ENCODE assay signal across 16 cellular contexts in genomic region chr18:78743078-78743477, GRCh38.
DNase-seq lines count a peak whose midpoint lies in the region; ATAC-seq and TF ChIP-seq lines count a peak whose summit lies in the region.
"Had no signal": no experiment of that assay in that cellular context is flagged by ENCODE, and none has a peak within 500 bp of the region (broad histone marks: within the 10 kb centered on the region; RNA-seq: fewer than 3 reads in every experiment).

No MANE protein-coding gene starts in this region.

- H3K4me3 ChIP-seq in right lobe of liver (no peak overlapping the region), spleen (no peak overlapping the region)

- H3K36me3 Mint-ChIP-seq in stimulated activated naive B cell treated with anti-CD40 and anti-IgM and Interleukin-4, amounts not matched to agents 10 μg/mL and 1 μg/mL and 100 μg/mL, for 72 hours = no peaks in the 10 kb centered on the region
- H3K36me3 Mint-ChIP-seq: CD14-positive monocyte; CD8-positive, alpha-beta T cell had no signal

- intact Hi-C loops in right lobe of liver (cut with DNase I) = no loop called here
- intact Hi-C loops in spleen (cut with DNase I; ENCODE audit: low total_unique reads) = no loop called here

- H3K4me1 Mint-ChIP-seq in stimulated activated naive B cell treated with anti-CD40 and anti-IgM and Interleukin-4, amounts not matched to agents 10 μg/mL and 1 μg/mL and 100 μg/mL, for 72 hours = no peaks in the 10 kb centered on the region
- H3K4me1 Mint-ChIP-seq: CD14-positive monocyte had no signal

- no peak for TF ChIP-seq CTCF in right lobe of liver (IDR thresholded peaks at IDR 0.05)
- TF ChIP-seq CTCF in spleen (IDR thresholded peaks at IDR 0.05 in 8 of 11, conservative IDR thresholded peaks at IDR 0.05 in 3 of 11) = no peak

- no peak for ATAC-seq in right lobe of liver
- ATAC-seq in stimulated activated naive B cell treated with anti-CD40 and anti-IgM and Interleukin-4, amounts not matched to agents 10 μg/mL and 1 μg/mL and 100 μg/mL, for 72 hours (replicated peaks) = no peak
- ATAC-seq: CD8-positive, alpha-beta T cell had no signal

- no peak overlapping the region for H3K27ac ChIP-seq in right lobe of liver
- no peak overlapping the region for H3K27ac ChIP-seq in spleen
- H3K27ac ChIP-seq: 22Rv1 had no signal

- H3K9me3 Mint-ChIP-seq in stimulated activated naive B cell treated with anti-CD40 and anti-IgM and Interleukin-4, amounts not matched to agents 10 μg/mL and 1 μg/mL and 100 μg/mL, for 72 hours = peaks cover 0 to 3% of the 10 kb centered on the region in 2 donors
- H3K9me3 Mint-ChIP-seq: CD8-positive, alpha-beta T cell had no signal

- H3K27me3 Mint-ChIP-seq in stimulated activated naive B cell treated with anti-CD40 and anti-IgM and Interleukin-4, amounts not matched to agents 10 μg/mL and 1 μg/mL and 100 μg/mL, for 72 hours = no peaks in the 10 kb centered on the region

- no peaks in the 10 kb centered on the region for H3K36me3 ChIP-seq in right lobe of liver
- no peaks in the 10 kb centered on the region for H3K36me3 ChIP-seq in spleen

- H3K27ac Mint-ChIP-seq in stimulated activated naive B cell treated with anti-CD40 and anti-IgM and Interleukin-4, amounts not matched to agents 10 μg/mL and 1 μg/mL and 100 μg/mL, for 72 hours = no peak overlapping the region
- H3K27ac Mint-ChIP-seq: CD14-positive monocyte; CD8-positive, alpha-beta T cell; HFFc6 had no signal

- WGBS in right lobe of liver (ENCODE audit: insufficient coverage, low coverage, low lambda C conversion rate, missing lambda C conversion rate) = 38% methylated on average over 3 of the region's 9 CpGs
- 72 to 90% (median 80%) methylated on average over 9 of the region's 9 CpGs for WGBS in spleen, 5 donors

- H3K9me3 ChIP-seq in right lobe of liver (no peaks in the 10 kb centered on the region), spleen (no peaks in the 10 kb centered on the region)

- DNase-seq in activated effector memory CD4-positive, alpha-beta T cell treated with anti-CD3 and anti-CD28 coated beads, Interleukin-2, amount 50 U/mL, for 16 hours = peak; percentile 27
- DNase-seq in activated effector memory CD4-positive, alpha-beta T cell treated with Interleukin-2 at 50 U/mL for 16 hours = no peak
- DNase-seq in right lobe of liver (peak in 2 of 3 donors; percentile 13 to 40), spleen (peak; percentile 41), iPS-NIHi11 (ENCODE audit: low spot score) (no peak), GM03348 (ENCODE audit: low spot score) (no peak)
- no peak for DNase-seq in stimulated activated naive B cell treated with anti-CD40 and anti-IgM and Interleukin-4, amounts not matched to agents 10 μg/mL and 1 μg/mL and 100 μg/mL, for 72 hours
- DNase-seq: CD8-positive, alpha-beta T cell; COR-L47; DND-41; GDM1; HCEC 1CT; HFFc6; IMR-90 had no signal

- no peak overlapping the region for H3K4me3 Mint-ChIP-seq in stimulated activated naive B cell treated with anti-CD40 and anti-IgM and Interleukin-4, amounts not matched to agents 10 μg/mL and 1 μg/mL and 100 μg/mL, for 72 hours
- H3K4me3 Mint-ChIP-seq: CD14-positive monocyte; CD8-positive, alpha-beta T cell; HFFc6 had no signal

- H3K4me1 ChIP-seq in right lobe of liver (no peaks in the 10 kb centered on the region), spleen (no peaks in the 10 kb centered on the region)

- TF ChIP-seq POLR2A in right lobe of liver (IDR thresholded peaks at IDR 0.05) (no peak), spleen (IDR thresholded peaks at IDR 0.05) (no peak)

- no peaks in the 10 kb centered on the region for H3K27me3 ChIP-seq in right lobe of liver
- H3K27me3 ChIP-seq in spleen (replicated peaks in 1 of 7) = peaks cover 0 to 23% (median 0%) of the 10 kb centered on the region in 7 donors

Comparison
In these comparisons a context has a peak if more than half of its experiments do, and no peak if none do; other contexts are left out.
1. DNase-seq: peak in activated effector memory CD4-positive, alpha-beta T cell treated with anti-CD3 and anti-CD28 coated beads, Interleukin-2, amount 50 U/mL, for 16 hours (single experiment), right lobe of liver (2 of 3) and spleen (single experiment); none in activated effector memory CD4-positive, alpha-beta T cell treated with Interleukin-2 at 50 U/mL for 16 hours (single experiment), iPS-NIHi11 (single experiment), stimulated activated naive B cell treated with anti-CD40 and anti-IgM and Interleukin-4, amounts not matched to agents 10 μg/mL and 1 μg/mL and 100 μg/mL, for 72 hours (single experiment) and GM03348 (single experiment).